Comparison of ENCODE assay signal across 29 cellular contexts in the genomic region with DNA sequence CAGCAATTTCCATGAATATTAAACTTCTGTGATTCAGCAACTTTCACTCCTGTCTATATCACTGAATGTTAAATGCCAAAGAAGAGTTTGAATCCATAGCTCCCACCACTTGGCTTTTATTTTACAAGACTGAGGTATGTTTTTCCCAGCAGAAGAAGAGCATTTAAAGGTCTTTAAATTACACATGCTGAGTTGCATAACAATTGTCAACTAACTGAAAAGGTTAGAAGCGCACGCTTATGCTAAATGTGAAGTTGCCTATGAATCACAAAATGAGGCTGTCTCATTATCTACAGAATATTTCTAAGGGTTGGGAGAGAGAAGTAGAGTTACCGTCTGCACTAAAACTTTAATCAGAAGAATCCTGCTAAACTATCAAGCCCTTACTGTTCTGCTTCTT.
DNase-seq lines count a peak whose midpoint lies in the region; ATAC-seq and TF ChIP-seq lines count a peak whose summit lies in the region.
"Had no signal": no experiment of that assay in that cellular context is flagged by ENCODE, and none has a peak within 500 bp of the region (broad histone marks: within the 10 kb centered on the region; RNA-seq: fewer than 3 reads in every experiment).

No MANE protein-coding gene starts in this region.

- TF ChIP-seq CTCF in astrocyte of the spinal cord (IDR thresholded peaks at IDR 0.05; ENCODE audit: low read depth, low read length): no peak
- TF ChIP-seq CTCF in smooth muscle cell (IDR thresholded peaks at IDR 0.05; ENCODE audit: borderline replicate concordance, insufficient read depth, poor library complexity, severe bottlenecking): no peak

- DNase-seq in NCI-H345 (lab: John Stamatoyannopoulos, UW) (peak; percentile 10), NCI-H345 treated with DMSO at 0.1 percent for 48 hours (lab: John Stamatoyannopoulos, UW; ENCODE audit: unreplicated experiment) (no peak), astrocyte of the spinal cord (ENCODE audit: low read depth, low spot score) (peak; percentile 4), iPS-NIHi7 (ENCODE audit: extremely low spot score) (peak; percentile 5), smooth muscle cell (lab: John Stamatoyannopoulos, UW; ENCODE audit: unreplicated experiment) (no peak)
- no peak for DNase-seq in activated naive CD4-positive, alpha-beta T cell treated with anti-CD3 and anti-CD28 coated beads, Interleukin-2, amount 10 ng/mL, durations not matched to agents 7 days and 5 days
- DNase-seq: 8988T; activated CD4-positive, alpha-beta T cell treated with anti-CD3 and anti-CD28 coated beads, Interleukin-2, amount 10 ng/mL, durations not matched to agents 7 days and 5 days; activated naive CD4-positive, alpha-beta T cell treated with Interleukin-2 at 50 U/mL for 16 hours; activated T-cell treated with anti-CD3 and anti-CD28 coated beads, Interleukin-2, amount 50 U/mL, for 48 hours; Calu3; effector memory CD4-positive, alpha-beta T cell; foreskin melanocyte; HFFc6; natural killer cell; NCI-H1436; NCI-H2081 treated with DMSO at 0.1 percent for 48 hours; stimulated activated CD4-positive, alpha-beta T cell treated with anti-CD3 and anti-CD28 coated beads, Interleukin-15, amount 100 ng/mL, for 24 hours; stimulated activated naive CD4-positive, alpha-beta T cell; SW 1271; T-helper 9 cell had no signal

- H3K9me3 Mint-ChIP-seq in activated naive CD4-positive, alpha-beta T cell treated with anti-CD3 and anti-CD28 coated beads, Interleukin-2, amount 10 ng/mL, durations not matched to agents 7 days and 5 days: no peaks in the 10 kb centered on the region
- H3K9me3 Mint-ChIP-seq: activated CD4-positive, alpha-beta T cell treated with anti-CD3 and anti-CD28 coated beads, Interleukin-2, amount 10 ng/mL, durations not matched to agents 7 days and 5 days; natural killer cell had no signal

- no peaks in the 10 kb centered on the region for H3F3A ChIP-seq in smooth muscle cell (ENCODE audit: low read depth)

- H3K27ac Mint-ChIP-seq in activated naive CD4-positive, alpha-beta T cell treated with anti-CD3 and anti-CD28 coated beads, Interleukin-2, amount 10 ng/mL, durations not matched to agents 7 days and 5 days: no peak overlapping the region
- H3K27ac Mint-ChIP-seq: activated CD4-positive, alpha-beta T cell treated with anti-CD3 and anti-CD28 coated beads, Interleukin-2, amount 10 ng/mL, durations not matched to agents 7 days and 5 days; HFFc6; natural killer cell had no signal

- H3K9me3 ChIP-seq in smooth muscle cell (replicated peaks; ENCODE audit: low read depth): no peaks in the 10 kb centered on the region
- H3K9me3 ChIP-seq: adrenal gland, esophagus muscularis mucosa, pancreas, sigmoid colon, thoracic aorta had no signal

- CTCF ChIA-PET in activated naive CD4-positive, alpha-beta T cell treated with anti-CD3 and anti-CD28 coated beads, Interleukin-2, amount 10 ng/mL, durations not matched to agents 7 days and 5 days (lab: Charles Lee): interaction anchor here (0.8 to 1.1 kb wide), 2 partner anchors 130 to 582 kb away, joined by 3 read pairs; no protein-coding TSS in a partner anchor

- H3K27ac ChIP-seq in smooth muscle cell (ENCODE audit: low read depth): no peak overlapping the region
- H3K27ac ChIP-seq: adrenal gland, esophagus muscularis mucosa, KMS-11, pancreas, sigmoid colon, thoracic aorta had no signal

- H3K27me3 Mint-ChIP-seq in activated naive CD4-positive, alpha-beta T cell treated with anti-CD3 and anti-CD28 coated beads, Interleukin-2, amount 10 ng/mL, durations not matched to agents 7 days and 5 days: peaks cover 8% of the 10 kb centered on the region

- no peaks in the 10 kb centered on the region for H3K36me3 ChIP-seq in smooth muscle cell (ENCODE audit: low read depth)
- H3K36me3 ChIP-seq: adrenal gland, esophagus muscularis mucosa, pancreas, sigmoid colon, thoracic aorta had no signal

- peak overlapping the region; percentile 81 for H3K4me2 ChIP-seq in smooth muscle cell
- H3K4me2 ChIP-seq: KMS-11 had no signal

- peaks cover 4% of the 10 kb centered on the region for H3K4me1 ChIP-seq in smooth muscle cell (ENCODE audit: low read depth)
- H3K4me1 ChIP-seq: adrenal gland, esophagus muscularis mucosa, pancreas, sigmoid colon had no signal

- H3K9ac ChIP-seq in smooth muscle cell (ENCODE audit: low read depth): no peak overlapping the region
- H3K9ac ChIP-seq: KMS-11 had no signal

- H3K79me2 ChIP-seq in smooth muscle cell (ENCODE audit: low read depth): no peaks in the 10 kb centered on the region

- ATAC-seq in GM21528 (IDR thresholded peaks at IDR 0.05; ENCODE audit: low FRiP score, unreplicated experiment) (no peak), HG03460 (IDR thresholded peaks at IDR 0.05; ENCODE audit: unreplicated experiment) (no peak)
- ATAC-seq: natural killer cell had no signal

- H3K4me3 ChIP-seq in astrocyte of the spinal cord (ENCODE audit: low read depth, low read length) (no peak overlapping the region), smooth muscle cell (peak overlapping the region; percentile 33)
- H3K4me3 ChIP-seq: adrenal gland, esophagus muscularis mucosa, pancreas, sigmoid colon had no signal

- H4K20me1 ChIP-seq in smooth muscle cell (ENCODE audit: low read depth): no peaks in the 10 kb centered on the region

- H3K27me3 ChIP-seq in smooth muscle cell (ENCODE audit: low read depth): peaks cover 66% of the 10 kb centered on the region
- H3K27me3 ChIP-seq: esophagus muscularis mucosa, pancreas, sigmoid colon had no signal

- no peaks in the 10 kb centered on the region for H3K36me3 Mint-ChIP-seq in activated naive CD4-positive, alpha-beta T cell treated with anti-CD3 and anti-CD28 coated beads, Interleukin-2, amount 10 ng/mL, durations not matched to agents 7 days and 5 days
- H3K36me3 Mint-ChIP-seq: natural killer cell had no signal

- H2AFZ ChIP-seq in smooth muscle cell (ENCODE audit: low read depth): no peak overlapping the region

- H3K4me1 Mint-ChIP-seq in activated naive CD4-positive, alpha-beta T cell treated with anti-CD3 and anti-CD28 coated beads, Interleukin-2, amount 10 ng/mL, durations not matched to agents 7 days and 5 days: no peaks in the 10 kb centered on the region
- H3K4me1 Mint-ChIP-seq: activated CD4-positive, alpha-beta T cell treated with anti-CD3 and anti-CD28 coated beads, Interleukin-2, amount 10 ng/mL, durations not matched to agents 7 days and 5 days had no signal

- WGBS in smooth muscle cell (ENCODE audit: low lambda C conversion rate): 30% methylated on average over 3 of the region's 3 CpGs

- in situ Hi-C loops in astrocyte of the spinal cord (cut with HindIII; ENCODE audit: low sequenced_read_pairs): no loop called here

- no peak overlapping the region for H3K4me3 Mint-ChIP-seq in activated naive CD4-positive, alpha-beta T cell treated with anti-CD3 and anti-CD28 coated beads, Interleukin-2, amount 10 ng/mL, durations not matched to agents 7 days and 5 days
- H3K4me3 Mint-ChIP-seq: activated CD4-positive, alpha-beta T cell treated with anti-CD3 and anti-CD28 coated beads, Interleukin-2, amount 10 ng/mL, durations not matched to agents 7 days and 5 days; HFFc6; natural killer cell had no signal

Comparison
In these comparisons a context has a peak if more than half of its experiments do, and no peak if none do; other contexts are left out.
1. DNase-seq: peak in NCI-H345 (single experiment), astrocyte of the spinal cord (single experiment) and iPS-NIHi7 (single experiment); none in NCI-H345 treated with DMSO at 0.1 percent for 48 hours (single experiment), smooth muscle cell (single experiment) and activated naive CD4-positive, alpha-beta T cell treated with anti-CD3 and anti-CD28 coated beads, Interleukin-2, amount 10 ng/mL, durations not matched to agents 7 days and 5 days (single experiment).